Comparison of ENCODE assay signal across 22 cellular contexts in the genomic region with DNA sequence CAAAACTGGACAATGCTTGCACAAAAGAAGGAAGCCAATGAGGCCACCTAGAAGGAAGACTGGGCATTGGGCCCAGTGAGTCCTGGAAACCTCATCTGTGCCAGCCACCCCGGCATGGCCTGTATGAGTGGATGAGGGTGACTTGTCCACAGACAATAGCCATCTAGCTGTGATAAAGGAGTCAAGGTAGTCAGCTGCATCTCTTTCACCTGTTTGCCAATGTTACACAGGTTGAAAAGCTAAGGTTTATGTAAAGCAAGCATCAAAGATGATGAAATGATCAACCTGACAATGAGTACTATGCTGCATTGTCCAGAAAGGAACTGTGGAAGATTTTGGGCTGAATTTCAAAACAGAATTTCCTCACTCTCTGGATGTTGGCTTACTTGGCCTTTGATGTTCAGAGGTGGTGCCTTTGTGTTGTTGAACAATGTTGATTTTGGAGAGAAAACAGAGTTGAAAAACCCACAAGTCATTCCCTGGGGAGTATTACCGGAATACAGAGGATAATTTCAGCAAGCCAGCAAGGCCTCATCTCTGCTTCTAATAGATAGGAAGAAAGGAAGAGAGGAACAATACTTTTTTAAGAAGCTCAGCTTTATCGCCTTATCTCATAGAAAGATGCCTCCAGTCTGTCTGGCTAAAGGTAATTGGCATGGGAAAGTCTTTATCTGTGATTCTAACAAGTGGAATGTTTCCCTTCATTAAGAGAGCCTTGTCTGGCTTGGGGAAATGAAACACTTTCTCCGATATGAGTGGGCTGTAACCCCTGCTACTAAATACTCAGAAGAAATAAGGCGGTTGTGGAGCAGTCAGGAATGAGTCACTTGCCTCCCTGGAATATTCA. TPM values are rescaled to one million over a fixed set of nuclear protein-coding genes. Genes with fewer than 3 reads are reported as not detected.
DNase-seq lines count a peak whose midpoint lies in the region; ATAC-seq, FAIRE-seq and TF ChIP-seq lines count a peak whose summit lies in the region.
"Had no signal": no experiment of that assay in that cellular context is flagged by ENCODE, and none has a peak within 500 bp of the region (broad histone marks: within the 10 kb centered on the region; RNA-seq: fewer than 3 reads in every experiment).

No MANE protein-coding gene starts in this region.

- no peaks in the 10 kb centered on the region for H3K36me3 ChIP-seq in mammary epithelial cell (ENCODE audit: insufficient read depth, low read length)
- H3K36me3 ChIP-seq in HepG2 (replicated peaks in 1 of 2; ENCODE audit: control insufficient read depth in 1 of 2, insufficient read depth in 2 of 2, low read length in 2 of 2) = no peaks in the 10 kb centered on the region
- no peaks in the 10 kb centered on the region for H3K36me3 ChIP-seq in smooth muscle cell (ENCODE audit: low read depth)
- H3K36me3 ChIP-seq: breast epithelium had no signal

- FAIRE-seq in HepG2 (lab: Jason Lieb, UNC) = peak; percentile 57
- FAIRE-seq: A204.1, endometrium, kidney had no signal

- no peaks in the 10 kb centered on the region for H3K36me3 Mint-ChIP-seq in MCF 10A (ENCODE audit: insufficient read depth, unreplicated experiment)
- H3K36me3 Mint-ChIP-seq: type B pancreatic cell had no signal

- TF ChIP-seq POLR2A in HepG2 (IDR thresholded peaks at IDR 0.05; ENCODE audit: insufficient read depth in 1 of 2, low read depth in 2 of 2, low read length in 2 of 2) = 0 out of 4 replicates have a peak, but pooled peaks of 1 of the 2 experiments have one; percentile 36

- H3K4me3 ChIP-seq in mammary epithelial cell (replicated peaks in 1 of 3; ENCODE audit: insufficient read depth in 1 of 3, low read depth in 2 of 3, low read length in 3 of 3) (no peak overlapping the region), astrocyte of the spinal cord (ENCODE audit: low read depth, low read length) (no peak overlapping the region), HepG2 (replicated peaks in 1 of 3; ENCODE audit: insufficient read depth in 1 of 3, low read depth in 2 of 3, low read length in 3 of 3) (peak overlapping the region; percentile 11 to 23 (median 16); a peak in 2 of 6 replicates), smooth muscle cell (no peak overlapping the region)
- H3K4me3 ChIP-seq: breast epithelium had no signal

- H3K9ac ChIP-seq in mammary epithelial cell (ENCODE audit: insufficient read depth, low read length) = no peak overlapping the region
- H3K9ac ChIP-seq in HepG2 (ENCODE audit: insufficient read depth, low read depth, low read length) = peak overlapping the region; percentile 52
- H3K9ac ChIP-seq in smooth muscle cell (ENCODE audit: low read depth) = no peak overlapping the region

- BruUV-seq in MCF 10A (replicated peaks; lab: Mats Ljungman, UMichigan) = no TSS peak
- no TSS peak for BruUV-seq in mammary epithelial cell (replicated peaks; lab: Mats Ljungman, UMichigan)
- BruUV-seq in HepG2 (replicated peaks; lab: Mats Ljungman, UMichigan) = no TSS peak

- peak; percentile 74 to 94; a peak in 3 of 4 replicates for TF ChIP-seq EP300 in HepG2 (IDR thresholded peaks at IDR 0.05; ENCODE audit: low read depth in 2 of 2, low read length in 2 of 2)
- peak; percentile 93 for TF ChIP-seq EP300 in HepG2 (CRISPR knock-in tag; IDR thresholded peaks at IDR 0.05; ENCODE audit: borderline replicate concordance)

- POLR2A ChIA-PET in MCF 10A (lab: Yijun Ruan, JAX) = interaction anchor here (0.6 kb wide), 1 partner anchor 27 kb away, joined by 3 read pairs; no protein-coding TSS in a partner anchor
- POLR2A ChIA-PET in HepG2 (lab: Yijun Ruan, JAX) = interaction anchor here (1.1 kb wide), 1 partner anchor 159 kb away, joined by 4 read pairs; the partner anchor contains the start of gene F5

- H4K20me1 ChIP-seq in mammary epithelial cell (ENCODE audit: insufficient read depth, low read length) (no peaks in the 10 kb centered on the region), HepG2 (ENCODE audit: insufficient read depth, low read length) (no peaks in the 10 kb centered on the region), smooth muscle cell (ENCODE audit: low read depth) (no peaks in the 10 kb centered on the region)

- H3K4me1 Mint-ChIP-seq in MCF 10A (ENCODE audit: insufficient read depth, unreplicated experiment) = peaks cover 6% of the 10 kb centered on the region
- H3K4me1 Mint-ChIP-seq: CD8-positive, alpha-beta memory T cell; naive B cell had no signal

- DNase-seq in MCF 10A (ENCODE audit: unreplicated experiment) = peak; percentile 78
- no peak for DNase-seq in mammary epithelial cell
- DNase-seq in astrocyte of the spinal cord (ENCODE audit: low read depth, low spot score) = peak; percentile 83
- DNase-seq in HepG2 (ENCODE audit: low spot score) = peak; percentile 97
- no peak for DNase-seq in smooth muscle cell (lab: John Stamatoyannopoulos, UW; ENCODE audit: unreplicated experiment)
- no peak for DNase-seq in activated gamma-delta T cell treated with Interleukin-2 at 50 U/mL for 16 hours
- no peak for DNase-seq in stimulated activated CD4-positive, alpha-beta T cell treated with anti-CD3 and anti-CD28 coated beads, Interleukin-2, amount 100 ng/mL, for 24 hours
- DNase-seq: activated CD8-positive, alpha-beta memory T cell treated with anti-CD3 and anti-CD28 coated beads for 24 hours; activated effector memory CD4-positive, alpha-beta T cell treated with anti-CD3 and anti-CD28 coated beads, Interleukin-2, amount 50 U/mL, for 16 hours; CD8-positive, alpha-beta memory T cell; GDM1; kidney; naive B cell; NCI-H2081; stimulated activated CD4-positive, alpha-beta T cell treated with anti-CD3 and anti-CD28 coated beads, Interleukin-4, amount 100 ng/mL, for 4 hours; T1000 had no signal

- H3K27me3 ChIP-seq in mammary epithelial cell (ENCODE audit: insufficient read depth, low read length) (no peaks in the 10 kb centered on the region), HepG2 (ENCODE audit: control insufficient read depth in 1 of 2, insufficient read depth in 2 of 2, low read length in 2 of 2) (no peaks in the 10 kb centered on the region), smooth muscle cell (ENCODE audit: low read depth) (no peaks in the 10 kb centered on the region)
- H3K27me3 ChIP-seq: breast epithelium had no signal

- H3K4me1 ChIP-seq in mammary epithelial cell (ENCODE audit: insufficient read depth, low read length) (no peaks in the 10 kb centered on the region), HepG2 (ENCODE audit: insufficient read depth, low read length) (peaks cover 27% of the 10 kb centered on the region), smooth muscle cell (ENCODE audit: low read depth) (peaks cover 12% of the 10 kb centered on the region)

- TF ChIP-seq CTCF in MCF 10A (IDR thresholded peaks at IDR 0.05; ENCODE audit: unreplicated experiment) = no peak
- TF ChIP-seq CTCF in mammary epithelial cell (conservative IDR thresholded peaks at IDR 0.05 in 1 of 2, IDR thresholded peaks at IDR 0.05 in 1 of 2; ENCODE audit: extremely low read depth in 1 of 2, insufficient read depth in 1 of 2, low read depth in 1 of 2, low read length in 2 of 2) = no peak
- no peak for TF ChIP-seq CTCF in astrocyte of the spinal cord (IDR thresholded peaks at IDR 0.05; ENCODE audit: low read depth, low read length)
- no peak for TF ChIP-seq CTCF in HepG2 (CRISPR knock-in tag; IDR thresholded peaks at IDR 0.05)
- no peak for TF ChIP-seq CTCF in smooth muscle cell (IDR thresholded peaks at IDR 0.05; ENCODE audit: borderline replicate concordance, insufficient read depth, poor library complexity, severe bottlenecking)

- no peak overlapping the region for H3K4me3 Mint-ChIP-seq in MCF 10A (ENCODE audit: unreplicated experiment)
- H3K4me3 Mint-ChIP-seq: CD8-positive, alpha-beta memory T cell; naive B cell; type B pancreatic cell had no signal

- WGBS in mammary epithelial cell (ENCODE audit: low coverage, missing lambda C conversion rate) = 29% methylated on average over 5 of the region's 5 CpGs
- WGBS in HepG2 (ENCODE audit: low lambda C conversion rate) = 5% methylated on average over 5 of the region's 5 CpGs
- 24% methylated on average over 5 of the region's 5 CpGs for WGBS in smooth muscle cell (ENCODE audit: low lambda C conversion rate)

- H3K9me3 ChIP-seq in mammary epithelial cell (replicated peaks; ENCODE audit: insufficient read depth, low read length) (no peaks in the 10 kb centered on the region), HepG2 (ENCODE audit: low read length) (no peaks in the 10 kb centered on the region), smooth muscle cell (replicated peaks; ENCODE audit: low read depth) (no peaks in the 10 kb centered on the region)

- ATAC-seq in HepG2 = peak; percentile 94
- no peak for ATAC-seq in GM21526 (IDR thresholded peaks at IDR 0.05; ENCODE audit: low FRiP score, unreplicated experiment)

- H3K4me2 ChIP-seq in mammary epithelial cell (ENCODE audit: insufficient read depth, low read depth, low read length) (no peak overlapping the region), HepG2 (ENCODE audit: low read depth, low read length) (peak overlapping the region; percentile 62), smooth muscle cell (peak overlapping the region; percentile 66)

- H3K79me2 ChIP-seq in mammary epithelial cell (ENCODE audit: insufficient read depth, low read length) (no peaks in the 10 kb centered on the region), HepG2 (ENCODE audit: insufficient read depth, low read length) (no peaks in the 10 kb centered on the region), smooth muscle cell (ENCODE audit: low read depth) (no peaks in the 10 kb centered on the region)

- in situ Hi-C loops in mammary epithelial cell (cut with MboI; ENCODE audit: low sequenced_read_pairs in 2 of 2) (no loop called here), astrocyte of the spinal cord (cut with HindIII; ENCODE audit: low sequenced_read_pairs) (no loop called here), HepG2 (cut with HindIII; ENCODE audit: extremely low pct_ligation_motif_present, low pct_unique_long_range_greater_than_20kb) (no loop called here)

- no peak overlapping the region for H3K27ac Mint-ChIP-seq in MCF 10A (ENCODE audit: low read depth, unreplicated experiment)
- H3K27ac Mint-ChIP-seq: CD8-positive, alpha-beta memory T cell; type B pancreatic cell had no signal

- dilution Hi-C loops in mammary epithelial cell (cut with HindIII; ENCODE audit: low sequenced_read_pairs) = no loop called here

- H3K27ac ChIP-seq in mammary epithelial cell (ENCODE audit: insufficient read depth, low read depth, low read length) (no peak overlapping the region), HepG2 (ENCODE audit: extremely low read length, insufficient read depth, low read length) (peak overlapping the region; percentile 61), smooth muscle cell (ENCODE audit: low read depth) (peak overlapping the region; percentile 40)

- CTCF ChIA-PET in MCF 10A (lab: Yijun Ruan, JAX) (interaction anchor here (0.6 to 1.5 kb wide), 4 partner anchors 32 to 1330 kb away, joined by 3 to 4 read pairs (median 3); no protein-coding TSS in a partner anchor), mammary epithelial cell (lab: Charles Lee; ENCODE audit: low non-redundant PET) (no interaction called here), HepG2 (lab: Yijun Ruan, JAX; ENCODE audit: low intra/inter-chr PET ratio, low total read pairs) (no interaction called here)

- no peak for TF ChIP-seq RAD21 in HepG2 (CRISPR knock-in tag; IDR thresholded peaks at IDR 0.05)

- intact Hi-C loops in MCF 10A (cut with micrococcal nuclease) (no loop called here), mammary epithelial cell (cut with micrococcal nuclease) (no loop called here), HepG2 (cut with micrococcal nuclease; ENCODE audit: unreplicated experiment) (no loop called here)

- peaks cover 4% of the 10 kb centered on the region for H3K27me3 Mint-ChIP-seq in MCF 10A (ENCODE audit: insufficient read depth, unreplicated experiment)
- H3K27me3 Mint-ChIP-seq: type B pancreatic cell had no signal

- peaks cover 12% of the 10 kb centered on the region for H3F3A ChIP-seq in smooth muscle cell (ENCODE audit: low read depth)

- H2AFZ ChIP-seq in mammary epithelial cell (ENCODE audit: low read depth, low read length) (no peak overlapping the region), HepG2 (ENCODE audit: low read length) (peak overlapping the region; percentile 12), smooth muscle cell (ENCODE audit: low read depth) (no peak overlapping the region)

- no peaks in the 10 kb centered on the region for H3K9me3 Mint-ChIP-seq in MCF 10A (ENCODE audit: unreplicated experiment)
- H3K9me3 Mint-ChIP-seq: CD8-positive, alpha-beta memory T cell; type B pancreatic cell had no signal

RNA-seq across cellular contexts. Expression of gene SELE, which starts 11.4 kb away (rescaled TPM):
- not detected in 2 replicates for total RNA-seq in MCF 10A (2022)
- total RNA-seq in mammary epithelial cell = not detected
- not detected for polyA plus RNA-seq in mammary epithelial cell
- polyA minus RNA-seq in mammary epithelial cell = not detected
- total RNA-seq in HepG2 (2016; rRNA removed; fragmentation: Illumina TruSeq; extraction: Trizol) = 0.04 TPM in 1 of 2 replicates, not detected in the other
- not detected in 2 replicates for total RNA-seq in HepG2 (2016; cell fraction: cytosol; rRNA removed; fragmentation: Illumina TruSeq; extraction: Trizol; ENCODE audit: low read depth)
- 0.04 TPM in 1 of 2 replicates, not detected in the other for total RNA-seq in HepG2 (2016; cell fraction: insoluble cytoplasmic fraction; rRNA removed; fragmentation: Illumina TruSeq; extraction: Trizol)
- not detected in 2 replicates for total RNA-seq in HepG2 (2016; cell fraction: membrane; rRNA removed; fragmentation: Illumina TruSeq; extraction: Trizol)
- not detected in 2 replicates for total RNA-seq in HepG2 (2016; cell fraction: nucleus; rRNA removed; fragmentation: Illumina TruSeq; extraction: Trizol)
- 0.08 and 0.09 TPM in 2 replicates for polyA plus RNA-seq in HepG2 (2011; rRNA removed)
- polyA plus RNA-seq in HepG2 (2011; cell fraction: cytosol; rRNA removed) = 0.04 and 0.05 TPM in 2 replicates
- polyA plus RNA-seq in HepG2 (2011; cell fraction: nucleus; rRNA removed) = 0.05 TPM in 1 of 2 replicates, not detected in the other
- 0.05 TPM in 1 of 2 replicates, not detected in the other for polyA plus RNA-seq in HepG2 (2012)
- not detected in 2 replicates for polyA plus RNA-seq in HepG2 (2016; cell fraction: cytosol; fragmentation: Illumina TruSeq; extraction: Trizol; ENCODE audit: low read depth)
- 0.07 TPM in 1 of 2 replicates, not detected in the other for polyA plus RNA-seq in HepG2 (2016; cell fraction: insoluble cytoplasmic fraction; fragmentation: Illumina TruSeq; extraction: Trizol; ENCODE audit: low read depth)
- polyA plus RNA-seq in HepG2 (2016; cell fraction: membrane; fragmentation: Illumina TruSeq; extraction: Trizol; ENCODE audit: low read depth) = not detected in 2 replicates
- not detected in 2 replicates for polyA plus RNA-seq in HepG2 (2016; cell fraction: nucleus; fragmentation: Illumina TruSeq; extraction: Trizol; ENCODE audit: insufficient read depth, low read depth)
- 0.12 TPM in 1 of 2 replicates, not detected in the other for polyA minus RNA-seq in HepG2 (2011; rRNA and poly(A)+ RNA removed; ENCODE audit: low replicate concordance)
- polyA minus RNA-seq in HepG2 (2011; cell fraction: cytosol; rRNA and poly(A)+ RNA removed) = not detected in 2 replicates
- polyA minus RNA-seq in HepG2 (2011; cell fraction: nucleus; rRNA and poly(A)+ RNA removed) = 0.12 TPM in 1 of 2 replicates, not detected in the other
- 0.40 TPM in 1 of 2 replicates, not detected in the other for total RNA-seq in smooth muscle cell
- polyA plus RNA-seq in smooth muscle cell = 0.05 TPM in 1 of 2 replicates, not detected in the other
- total RNA-seq: CD8-positive, alpha-beta memory T cell; HT1080 had no signal

RNA-seq across cellular contexts. Expression of gene SELL, which starts 33.8 kb away (rescaled TPM):
- total RNA-seq in MCF 10A (2022) (not detected in 2 replicates), mammary epithelial cell (under 1 TPM in 1 of 2 donors, not detected in 1; 0.17 TPM), HepG2 (2016; rRNA removed; fragmentation: Illumina TruSeq; extraction: Trizol) (0.13 and 0.32 TPM in 2 replicates), smooth muscle cell (0.85 and 1.4 TPM in 2 replicates)
- polyA plus RNA-seq in mammary epithelial cell (0.11 TPM), HepG2 (2011; rRNA removed) (0.03 and 0.18 TPM in 2 replicates), smooth muscle cell (0.41 and 0.48 TPM in 2 replicates)
- not detected for polyA minus RNA-seq in mammary epithelial cell
- not detected in 2 replicates for total RNA-seq in HepG2 (2016; cell fraction: cytosol; rRNA removed; fragmentation: Illumina TruSeq; extraction: Trizol; ENCODE audit: low read depth)
- 0.13 and 0.27 TPM in 2 replicates for total RNA-seq in HepG2 (2016; cell fraction: insoluble cytoplasmic fraction; rRNA removed; fragmentation: Illumina TruSeq; extraction: Trizol)
- total RNA-seq in HepG2 (2016; cell fraction: membrane; rRNA removed; fragmentation: Illumina TruSeq; extraction: Trizol) = 0.17 TPM in 1 of 2 replicates, not detected in the other
- total RNA-seq in HepG2 (2016; cell fraction: nucleus; rRNA removed; fragmentation: Illumina TruSeq; extraction: Trizol) = 0.71 TPM in 1 of 2 replicates, not detected in the other
- polyA plus RNA-seq in HepG2 (2011; cell fraction: cytosol; rRNA removed) = 0.04 and 0.11 TPM in 2 replicates
- not detected in 2 replicates for polyA plus RNA-seq in HepG2 (2011; cell fraction: nucleus; rRNA removed)
- not detected in 2 replicates for polyA plus RNA-seq in HepG2 (2012)
- polyA plus RNA-seq in HepG2 (2016; cell fraction: cytosol; fragmentation: Illumina TruSeq; extraction: Trizol; ENCODE audit: low read depth) = not detected in 2 replicates
- 0.24 TPM in 1 of 2 replicates, not detected in the other for polyA plus RNA-seq in HepG2 (2016; cell fraction: insoluble cytoplasmic fraction; fragmentation: Illumina TruSeq; extraction: Trizol; ENCODE audit: low read depth)
- polyA plus RNA-seq in HepG2 (2016; cell fraction: membrane; fragmentation: Illumina TruSeq; extraction: Trizol; ENCODE audit: low read depth) = 0.12 TPM in 1 of 2 replicates, not detected in the other
- not detected in 2 replicates for polyA plus RNA-seq in HepG2 (2016; cell fraction: nucleus; fragmentation: Illumina TruSeq; extraction: Trizol; ENCODE audit: insufficient read depth, low read depth)
- polyA minus RNA-seq in HepG2 (2011; rRNA and poly(A)+ RNA removed; ENCODE audit: low replicate concordance) = not detected in 2 replicates
- polyA minus RNA-seq in HepG2 (2011; cell fraction: cytosol; rRNA and poly(A)+ RNA removed) = not detected in 2 replicates
- polyA minus RNA-seq in HepG2 (2011; cell fraction: nucleus; rRNA and poly(A)+ RNA removed) = not detected in 2 replicates
- total RNA-seq: HT1080 had no signal

RNA-seq across cellular contexts. Expression of gene METTL18, which starts 49.5 kb away (rescaled TPM):
- 2.8 and 4.1 TPM in 2 replicates for total RNA-seq in MCF 10A (2022)
- total RNA-seq in mammary epithelial cell = 1 to 10 TPM; 4.3 to 6.0 TPM
- 2.6 TPM for polyA plus RNA-seq in mammary epithelial cell
- not detected for polyA minus RNA-seq in mammary epithelial cell
- 6.7 and 11.2 TPM in 2 replicates for total RNA-seq in HepG2 (2016; rRNA removed; fragmentation: Illumina TruSeq; extraction: Trizol)
- 1.8 and 2.4 TPM in 2 replicates for total RNA-seq in HepG2 (2016; cell fraction: cytosol; rRNA removed; fragmentation: Illumina TruSeq; extraction: Trizol; ENCODE audit: low read depth)
- 7.6 and 11.0 TPM in 2 replicates for total RNA-seq in HepG2 (2016; cell fraction: insoluble cytoplasmic fraction; rRNA removed; fragmentation: Illumina TruSeq; extraction: Trizol)
- total RNA-seq in HepG2 (2016; cell fraction: membrane; rRNA removed; fragmentation: Illumina TruSeq; extraction: Trizol) = 3.7 and 3.9 TPM in 2 replicates
- total RNA-seq in HepG2 (2016; cell fraction: nucleus; rRNA removed; fragmentation: Illumina TruSeq; extraction: Trizol) = 6.2 and 6.5 TPM in 2 replicates
- polyA plus RNA-seq in HepG2 (2011; rRNA removed) = 2.2 and 2.7 TPM in 2 replicates
- 0.81 and 1.2 TPM in 2 replicates for polyA plus RNA-seq in HepG2 (2011; cell fraction: cytosol; rRNA removed)
- 0.48 and 0.93 TPM in 2 replicates for polyA plus RNA-seq in HepG2 (2011; cell fraction: nucleus; rRNA removed)
- polyA plus RNA-seq in HepG2 (2012) = 4.5 and 5.9 TPM in 2 replicates
- polyA plus RNA-seq in HepG2 (2016; cell fraction: cytosol; fragmentation: Illumina TruSeq; extraction: Trizol; ENCODE audit: low read depth) = 1.4 and 2.0 TPM in 2 replicates
- polyA plus RNA-seq in HepG2 (2016; cell fraction: insoluble cytoplasmic fraction; fragmentation: Illumina TruSeq; extraction: Trizol; ENCODE audit: low read depth) = 10.2 and 10.9 TPM in 2 replicates
- 1.8 and 3.0 TPM in 2 replicates for polyA plus RNA-seq in HepG2 (2016; cell fraction: membrane; fragmentation: Illumina TruSeq; extraction: Trizol; ENCODE audit: low read depth)
- polyA plus RNA-seq in HepG2 (2016; cell fraction: nucleus; fragmentation: Illumina TruSeq; extraction: Trizol; ENCODE audit: insufficient read depth, low read depth) = 6.1 and 7.3 TPM in 2 replicates
- 0.28 and 0.48 TPM in 2 replicates for polyA minus RNA-seq in HepG2 (2011; rRNA and poly(A)+ RNA removed; ENCODE audit: low replicate concordance)
- polyA minus RNA-seq in HepG2 (2011; cell fraction: cytosol; rRNA and poly(A)+ RNA removed) = 1.5 and 2.1 TPM in 2 replicates
- 4.0 and 5.8 TPM in 2 replicates for polyA minus RNA-seq in HepG2 (2011; cell fraction: nucleus; rRNA and poly(A)+ RNA removed)
- 5.2 and 6.1 TPM in 2 replicates for total RNA-seq in smooth muscle cell
- 5.2 and 5.4 TPM in 2 replicates for polyA plus RNA-seq in smooth muscle cell

Comparison
In these comparisons a context has a peak if more than half of its experiments do, and no peak if none do; other contexts are left out.
1. DNase-seq: peak in MCF 10A (single experiment), astrocyte of the spinal cord (single experiment) and HepG2 (single experiment); none in mammary epithelial cell (single experiment), smooth muscle cell (single experiment), activated gamma-delta T cell treated with Interleukin-2 at 50 U/mL for 16 hours (single experiment) and stimulated activated CD4-positive, alpha-beta T cell treated with anti-CD3 and anti-CD28 coated beads, Interleukin-2, amount 100 ng/mL, for 24 hours (0 of 2).
2. H3K4me3 ChIP-seq: peak in HepG2 (3 of 3); none in mammary epithelial cell (0 of 3), astrocyte of the spinal cord (single experiment) and smooth muscle cell (single experiment).